ENCODE assay signal across 15 cellular contexts in genomic region chr18:57544958-57545661, GRCh38. TPM values are rescaled to one million over a fixed set of nuclear protein-coding genes. Genes with fewer than 3 reads are reported as not detected.
DNase-seq lines count a peak whose midpoint lies in the region; ATAC-seq and TF ChIP-seq lines count a peak whose summit lies in the region.
"Had no signal": no experiment of that assay in that cellular context is flagged by ENCODE, and none has a peak within 500 bp of the region (broad histone marks: within the 10 kb centered on the region; RNA-seq: fewer than 3 reads in every experiment).

No MANE protein-coding gene starts in this region.

- peaks cover 19% of the 10 kb centered on the region for H3K4me1 Mint-ChIP-seq in CD14-positive monocyte
- peaks cover 14% of the 10 kb centered on the region for H3K4me1 Mint-ChIP-seq in activated naive CD4-positive, alpha-beta T cell treated with anti-CD3 and anti-CD28 coated beads for 36 hours (ENCODE audit: low read depth)

- H3K36me3 ChIP-seq in colonic mucosa, result no peaks in the 10 kb centered on the region

- no peak overlapping the region for H3K4me3 ChIP-seq in colonic mucosa
- H3K4me3 ChIP-seq: A549, gastroesophageal sphincter had no signal

- intact Hi-C loops in CD14-positive monocyte (cut with micrococcal nuclease), result loop anchor here in 1 of 2 donors (2.0 kb wide), 1 partner anchor 36 kb away; no protein-coding TSS in a partner anchor
- intact Hi-C loops in colonic mucosa (cut with DNase I), result no loop called here
- intact Hi-C loops in activated naive CD4-positive, alpha-beta T cell treated with anti-CD3 and anti-CD28 coated beads for 36 hours (cut with micrococcal nuclease), result no loop called here

- H3K36me3 Mint-ChIP-seq in CD14-positive monocyte, result peaks cover 1 to 8% of the 10 kb centered on the region in 2 donors
- no peaks in the 10 kb centered on the region for H3K36me3 Mint-ChIP-seq in activated naive CD4-positive, alpha-beta T cell treated with anti-CD3 and anti-CD28 coated beads for 36 hours (ENCODE audit: low read depth)

- H3K9me3 Mint-ChIP-seq in CD14-positive monocyte, result peaks cover 0 to 11% (median 6%) of the 10 kb centered on the region in 7 donors
- H3K9me3 Mint-ChIP-seq in activated naive CD4-positive, alpha-beta T cell treated with anti-CD3 and anti-CD28 coated beads for 36 hours, result no peaks in the 10 kb centered on the region
- H3K9me3 Mint-ChIP-seq: activated T-cell treated with anti-CD3 and anti-CD28 coated beads, Interleukin-2, amount 50 U/mL, for 4 hours had no signal

- no peak overlapping the region for H3K27ac ChIP-seq in colonic mucosa
- H3K27ac ChIP-seq: A549, gastroesophageal sphincter had no signal

- H3K4me1 ChIP-seq in colonic mucosa, result no peaks in the 10 kb centered on the region
- H3K4me1 ChIP-seq: A549, gastroesophageal sphincter had no signal

- DNase-seq in CD14-positive monocyte (ENCODE audit: low spot score) (no peak), MV-4-11 (lab: John Stamatoyannopoulos, UW) (peak; percentile 93), colonic mucosa (no peak)
- no peak for DNase-seq in central memory CD4-positive, alpha-beta T cell
- DNase-seq in activated naive CD4-positive, alpha-beta T cell treated with anti-CD3 and anti-CD28 coated beads for 36 hours, result no peak
- DNase-seq in activated CD4-positive, CD25-positive, alpha-beta regulatory T cell treated with anti-CD3 and anti-CD28 coated beads, Interleukin-2, amount 50 U/mL, for 72 hours, result no peak
- DNase-seq: activated T-cell treated with anti-CD3 and anti-CD28 coated beads, Interleukin-2, amount 50 U/mL, for 4 hours; cerebellar nuclear complex; mesenchymal stem cell; NCI-H345; T-helper 2 cell had no signal

- TF ChIP-seq CTCF in CD14-positive monocyte (IDR thresholded peaks at IDR 0.05) (no peak), colonic mucosa (IDR thresholded peaks at IDR 0.05) (no peak)

- peak overlapping the region; percentile 53 to 79 for H3K4me3 Mint-ChIP-seq in CD14-positive monocyte
- no peak overlapping the region for H3K4me3 Mint-ChIP-seq in activated naive CD4-positive, alpha-beta T cell treated with anti-CD3 and anti-CD28 coated beads for 36 hours
- H3K4me3 Mint-ChIP-seq: activated T-cell treated with anti-CD3 and anti-CD28 coated beads, Interleukin-2, amount 50 U/mL, for 4 hours had no signal

- peaks cover 0 to 2% (median 0%) of the 10 kb centered on the region in 3 donors for H3K27me3 Mint-ChIP-seq in CD14-positive monocyte (ENCODE audit: low read depth in 3 of 3)
- H3K27me3 Mint-ChIP-seq in activated naive CD4-positive, alpha-beta T cell treated with anti-CD3 and anti-CD28 coated beads for 36 hours (ENCODE audit: low read depth), result no peaks in the 10 kb centered on the region

- no peaks in the 10 kb centered on the region for H3K9me3 ChIP-seq in colonic mucosa
- H3K9me3 ChIP-seq: A549, gastroesophageal sphincter had no signal

- no peaks in the 10 kb centered on the region for H3K27me3 ChIP-seq in colonic mucosa
- H3K27me3 ChIP-seq: gastroesophageal sphincter had no signal

- CTCF ChIA-PET in activated naive CD4-positive, alpha-beta T cell treated with anti-CD3 and anti-CD28 coated beads for 36 hours (lab: Charles Lee), result interaction anchor here (1.9 kb wide), 1 partner anchor 17 kb away, joined by 6 read pairs; no protein-coding TSS in a partner anchor

- H3K27ac Mint-ChIP-seq in CD14-positive monocyte, result peak overlapping the region; percentile 65 to 86 (median 82)
- no peak overlapping the region for H3K27ac Mint-ChIP-seq in activated naive CD4-positive, alpha-beta T cell treated with anti-CD3 and anti-CD28 coated beads for 36 hours

- ATAC-seq in GM19438 (IDR thresholded peaks at IDR 0.05; ENCODE audit: low read depth, unreplicated experiment) (peak; percentile 79), HG02970 (IDR thresholded peaks at IDR 0.05; ENCODE audit: low FRiP score, unreplicated experiment) (peak; percentile 55)
- ATAC-seq: A549; activated T-cell treated with anti-CD3 and anti-CD28 coated beads, Interleukin-2, amount 50 U/mL, for 4 hours; gastroesophageal sphincter had no signal

- H3K9ac ChIP-seq in colonic mucosa (ENCODE audit: low read depth in 2 of 2, low read length in 2 of 2), result no peak overlapping the region

RNA-seq across cellular contexts. Expression of gene FECH, which starts 41.4 kb away (rescaled TPM):
- 10 to 100 TPM in 1 of 2 donors, 1 to 10 TPM in 1; 9.9 to 23.3 TPM for polyA plus RNA-seq in CD14-positive monocyte
- 10 to 100 TPM; 16.5 to 19.4 TPM for total RNA-seq in colonic mucosa
- total RNA-seq in activated naive CD4-positive, alpha-beta T cell treated with anti-CD3 and anti-CD28 coated beads for 36 hours, result 10 to 100 TPM; 18.8 to 19.2 TPM
